20 cellular contexts compared by ENCODE assay signal in the genomic region with DNA sequence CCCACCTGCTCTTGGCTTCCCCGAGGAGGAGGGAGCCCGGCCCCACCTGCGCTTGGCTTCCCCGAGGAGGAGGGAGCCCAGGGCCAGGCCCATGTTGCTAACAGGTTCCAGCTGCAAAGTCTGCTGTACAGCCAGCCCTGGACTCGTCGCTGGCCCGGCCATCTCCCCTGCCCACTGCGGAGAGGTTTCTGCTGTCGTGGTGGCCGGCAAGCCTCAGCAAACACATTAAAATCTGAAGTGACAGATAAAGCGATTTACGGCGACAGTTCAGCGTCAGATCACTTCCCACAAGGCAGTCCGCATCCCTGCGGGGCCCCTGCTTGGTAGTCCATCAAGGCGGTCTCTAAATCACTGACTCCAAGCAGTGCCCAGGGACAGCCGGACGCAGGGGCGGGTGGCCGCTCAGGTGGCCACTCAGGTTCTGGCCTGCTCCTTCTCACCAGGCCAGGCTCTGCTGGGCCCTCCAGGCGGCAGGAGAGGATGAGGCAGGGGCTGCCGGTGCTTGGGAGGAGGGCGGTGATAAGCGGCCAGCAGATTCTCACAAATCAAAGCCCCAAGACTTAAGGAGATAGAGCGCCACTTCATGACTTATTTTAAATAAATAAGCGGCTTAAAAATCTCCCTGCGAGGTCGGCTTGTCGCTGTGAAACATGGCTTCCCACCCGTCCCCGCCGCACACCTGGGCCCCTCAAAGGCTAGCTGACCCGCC.
"Had no signal": no experiment of that assay in that cellular context is flagged by ENCODE, and none has a peak within 500 bp of the region (broad histone marks: within the 10 kb centered on the region; RNA-seq: fewer than 3 reads in every experiment).

No MANE protein-coding gene starts in this region.

- DNase-seq: activated CD4-positive, alpha-beta T cell treated with anti-CD3 and anti-CD28 coated beads, Interleukin-2, amount 10 ng/mL, durations not matched to agents 24 days and 14 days; activated CD4-positive, CD25-positive, alpha-beta regulatory T cell; activated CD8-positive, alpha-beta memory T cell treated with anti-CD3 and anti-CD28 coated beads, Interleukin-2, amount 50 U/mL, for 4 hours; activated CD8-positive, alpha-beta T cell treated with anti-CD3 and anti-CD28 coated beads, Interleukin-2, amount 10 ng/mL, durations not matched to agents 7 days and 5 days; activated effector memory CD4-positive, alpha-beta T cell treated with anti-CD3 and anti-CD28 coated beads, Interleukin-2, amount 50 U/mL, for 16 hours; activated T-cell treated with anti-CD3 and anti-CD28 coated beads, Interleukin-2, amount 50 U/mL, for 48 hours; amniotic stem cell; body of pancreas; central memory CD4-positive, alpha-beta T cell; colonic mucosa; foreskin keratinocyte; left ventricle myocardium superior; mucosa of descending colon; naive thymus-derived CD4-positive, alpha-beta T cell; nucleus accumbens; small intestine; stimulated activated CD4-positive, alpha-beta T cell treated with anti-CD3 and anti-CD28 coated beads, Interleukin-4, amount 100 ng/mL, for 24 hours; stimulated activated naive CD4-positive, alpha-beta T cell; tibial artery had no signal

- H3K9me3 ChIP-seq: body of pancreas, colonic mucosa, mucosa of descending colon, right atrium auricular region, tibial artery had no signal

- ATAC-seq: activated CD8-positive, alpha-beta T cell treated with anti-CD3 and anti-CD28 coated beads, Interleukin-2, amount 10 ng/mL, durations not matched to agents 7 days and 5 days; body of pancreas; foreskin keratinocyte; left ventricle myocardium superior; mucosa of descending colon; naive thymus-derived CD4-positive, alpha-beta T cell had no signal

- H3K27me3 ChIP-seq: body of pancreas, colonic mucosa, foreskin keratinocyte, right atrium auricular region, tibial artery had no signal

- H3K27ac ChIP-seq: body of pancreas, colonic mucosa, foreskin keratinocyte, right atrium auricular region, tibial artery had no signal

- H3K36me3 ChIP-seq: colonic mucosa, right atrium auricular region had no signal

- H3K4me3 ChIP-seq: body of pancreas, colonic mucosa, mucosa of descending colon, right atrium auricular region, tibial artery had no signal
